ENCODE assay signal across 1 cellular context in genomic region chr9:89037891-89038290, GRCh38.
TF ChIP-seq lines count a peak whose summit lies in the region.

No MANE protein-coding gene starts in this region.

TF ChIP-seq in IMR-90, 13 proteins besides CTCF, POLR2A, EP300 and RAD21:
- TF ChIP-seq RCOR1 (IDR thresholded peaks at IDR 0.05; ENCODE audit: insufficient replicate concordance, low read length) (no peak), MAZ (IDR thresholded peaks at IDR 0.05; ENCODE audit: borderline replicate concordance, low read depth, low read length) (no peak), RFX5 (IDR thresholded peaks at IDR 0.05; ENCODE audit: low read depth, low read length) (no peak), ELK1 (IDR thresholded peaks at IDR 0.05; ENCODE audit: borderline replicate concordance, low read depth, low read length) (no peak), CHD1 (IDR thresholded peaks at IDR 0.05; ENCODE audit: low read depth, low read length) (no peak), CEBPB (IDR thresholded peaks at IDR 0.05; ENCODE audit: low read depth, low read length) (no peak)
